ENCODE assay signal across 8 cellular contexts in the genomic region with DNA sequence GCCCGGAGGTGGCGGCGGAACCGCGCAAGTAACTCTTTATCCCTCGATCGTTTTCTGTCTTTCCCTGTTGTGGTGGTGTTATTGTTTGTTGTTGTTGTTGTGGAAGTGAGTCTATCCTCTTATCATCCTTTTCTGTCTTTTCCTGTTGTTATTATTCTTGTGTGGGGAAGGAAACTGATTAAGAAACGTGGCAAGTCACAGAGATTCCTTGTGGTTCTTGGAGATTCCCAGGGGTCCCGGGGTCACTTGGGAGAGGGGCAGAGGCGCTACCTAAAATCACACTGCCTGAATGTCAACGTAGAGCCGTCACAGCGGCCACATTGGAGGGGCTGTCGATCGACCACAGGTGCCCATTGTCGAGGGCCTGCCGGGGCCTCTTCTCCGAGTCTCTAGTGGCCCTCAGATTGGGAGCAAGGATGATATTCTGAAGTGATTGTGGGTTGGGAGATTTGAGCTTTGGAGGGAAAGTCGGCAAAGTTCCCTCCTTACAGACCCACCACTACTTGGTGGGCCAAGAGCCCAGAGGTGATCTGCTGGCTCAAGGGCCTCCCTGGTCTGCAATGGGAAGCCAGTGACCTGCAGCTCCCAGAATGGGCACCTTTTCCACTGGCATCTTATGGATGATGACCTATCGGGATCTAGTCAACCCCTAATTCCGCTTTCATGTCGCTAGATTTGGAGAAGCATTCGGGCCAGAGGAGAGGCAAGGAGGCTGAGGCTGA. TPM values are rescaled to one million over a fixed set of nuclear protein-coding genes. Genes with fewer than 3 reads are reported as not detected.
DNase-seq lines count a peak whose midpoint lies in the region; ATAC-seq, FAIRE-seq and TF ChIP-seq lines count a peak whose summit lies in the region.

No MANE protein-coding gene starts in this region.

- no peaks in the 10 kb centered on the region for H3K9me3 Mint-ChIP-seq in activated naive CD4-positive, alpha-beta T cell treated with anti-CD3 and anti-CD28 coated beads, Interleukin-2, amount 50 U/mL, for 24 hours
- H3K9me3 Mint-ChIP-seq in brain: peaks cover 0 to 3% (median 0%) of the 10 kb centered on the region in 5 experiments

- DNase-seq in activated naive CD4-positive, alpha-beta T cell (lab: John Stamatoyannopoulos, UW): no peak
- DNase-seq in lower lobe of right lung (no peak), urothelium cell line (ENCODE audit: low spot score) (peak; percentile 26), RPMI8226 (no peak), left lobe of liver (ENCODE audit: low spot score) (no peak)
- no peak for DNase-seq in stimulated activated CD4-positive, alpha-beta T cell treated with anti-CD3 and anti-CD28 coated beads, Interleukin-4, amount 100 ng/mL, for 24 hours

- no peak for TF ChIP-seq CTCF in brain (conservative IDR thresholded peaks at IDR 0.05)
- no peak for TF ChIP-seq CTCF in lower lobe of right lung (IDR thresholded peaks at IDR 0.05)

- peak overlapping the region; percentile 98 for H3K27ac Mint-ChIP-seq in activated naive CD4-positive, alpha-beta T cell treated with anti-CD3 and anti-CD28 coated beads, Interleukin-2, amount 50 U/mL, for 24 hours
- peak overlapping the region; percentile 24 to 89 (median 74) for H3K27ac Mint-ChIP-seq in brain

- no peaks in the 10 kb centered on the region for H3K36me3 ChIP-seq in lower lobe of right lung

- ATAC-seq in lower lobe of right lung (no peak), left lobe of liver (no peak)

- no peaks in the 10 kb centered on the region for H3K27me3 Mint-ChIP-seq in activated naive CD4-positive, alpha-beta T cell treated with anti-CD3 and anti-CD28 coated beads, Interleukin-2, amount 50 U/mL, for 24 hours
- H3K27me3 Mint-ChIP-seq in brain: peaks cover 53% of the 10 kb centered on the region

- H3K27ac ChIP-seq in lower lobe of right lung: peak overlapping the region; percentile 95

- peak overlapping the region; percentile 87 for H3K4me3 ChIP-seq in lower lobe of right lung

- H3K36me3 Mint-ChIP-seq in activated naive CD4-positive, alpha-beta T cell treated with anti-CD3 and anti-CD28 coated beads, Interleukin-2, amount 50 U/mL, for 24 hours: peaks cover 14% of the 10 kb centered on the region
- no peaks in the 10 kb centered on the region for H3K36me3 Mint-ChIP-seq in brain

- no peaks in the 10 kb centered on the region for H3K27me3 ChIP-seq in lower lobe of right lung (ENCODE audit: low read depth)

- intact Hi-C loops in lower lobe of right lung (cut with DNase I): no loop called here

- peak overlapping the region; percentile 97 for H3K4me3 Mint-ChIP-seq in activated naive CD4-positive, alpha-beta T cell treated with anti-CD3 and anti-CD28 coated beads, Interleukin-2, amount 50 U/mL, for 24 hours
- peak overlapping the region; percentile 83 to 91 (median 85) for H3K4me3 Mint-ChIP-seq in brain

- H3K9me3 ChIP-seq in lower lobe of right lung: no peaks in the 10 kb centered on the region

- H3K4me1 Mint-ChIP-seq in activated naive CD4-positive, alpha-beta T cell treated with anti-CD3 and anti-CD28 coated beads, Interleukin-2, amount 50 U/mL, for 24 hours: peaks cover 68% of the 10 kb centered on the region
- H3K4me1 Mint-ChIP-seq in brain: peaks cover 24% of the 10 kb centered on the region

- peaks cover 53% of the 10 kb centered on the region for H3K4me1 ChIP-seq in lower lobe of right lung

- no peak for FAIRE-seq in urothelium cell line (lab: Jason Lieb, UNC)

RNA-seq across cellular contexts. Expression of gene PARP14, which starts 0.8 kb away (rescaled TPM):
- 2.0 TPM for polyA plus RNA-seq in brain (ENCODE audit: insufficient read depth, low read depth, low replicate concordance)
- total RNA-seq in lower lobe of right lung (165 TPM), left lobe of liver (37.5 TPM)
